1 cellular context compared by ENCODE assay signal in the genomic region with DNA sequence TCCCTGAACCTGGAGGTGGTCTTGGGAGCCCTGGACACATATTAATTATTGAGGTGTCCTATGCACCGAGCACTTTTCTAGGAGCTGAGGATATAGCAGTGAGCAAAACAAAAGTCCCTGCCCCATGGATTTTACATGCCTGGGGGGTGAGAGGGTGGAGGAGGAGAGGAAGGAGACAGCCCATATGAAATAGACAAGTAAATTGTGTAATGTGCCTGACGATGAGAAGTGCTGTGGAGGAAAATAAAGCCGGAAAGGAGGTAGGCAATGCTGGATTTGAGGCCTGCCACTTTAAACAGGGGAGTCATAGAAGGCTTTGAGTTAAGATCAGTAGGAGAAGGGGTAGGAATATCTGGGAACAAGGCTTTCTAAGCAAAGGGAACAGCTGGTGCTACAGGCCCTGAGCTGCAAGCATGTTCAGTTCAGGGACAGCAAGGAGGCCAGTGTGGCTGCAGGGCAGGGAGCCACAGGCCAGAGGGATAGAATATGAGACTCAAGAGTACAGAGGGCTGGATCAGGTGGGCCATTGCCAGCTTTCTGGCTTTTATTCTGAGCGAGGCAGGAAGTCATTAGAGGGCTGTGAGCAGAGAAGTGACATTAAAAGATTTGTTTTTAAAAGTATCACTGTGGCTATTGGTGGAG.
TF ChIP-seq lines count a peak whose summit lies in the region.

No MANE protein-coding gene starts in this region.

TF ChIP-seq in H1, 55 proteins besides CTCF, POLR2A, EP300 and RAD21:
- no peak for TF ChIP-seq POU5F1 (IDR thresholded peaks at IDR 0.05; ENCODE audit: low read depth, low read length)
- no peak for TF ChIP-seq SUZ12 (IDR thresholded peaks at IDR 0.05; ENCODE audit: low read length)
- no peak for TF ChIP-seq CHD1 (IDR thresholded peaks at IDR 0.05; ENCODE audit: low read depth, low read length)
- TF ChIP-seq GTF2F1 (IDR thresholded peaks at IDR 0.05; ENCODE audit: borderline replicate concordance, low read depth, low read length): no peak
- TF ChIP-seq RXRA (IDR thresholded peaks at IDR 0.05; ENCODE audit: insufficient read depth, low read depth, low read length): no peak
- TF ChIP-seq EGR1 (IDR thresholded peaks at IDR 0.05; ENCODE audit: borderline replicate concordance, low read depth, low read length): no peak
- TF ChIP-seq EZH2 (IDR thresholded peaks at IDR 0.05; ENCODE audit: low read depth, low read length, severe bottlenecking): no peak
- TF ChIP-seq KDM4A (IDR thresholded peaks at IDR 0.05; ENCODE audit: low read depth, low read length, severe bottlenecking): no peak
